ENCODE assay signal across 8 cellular contexts in genomic region chr10:23994459-23995046, GRCh38.
DNase-seq lines count a peak whose midpoint lies in the region; ATAC-seq, FAIRE-seq and TF ChIP-seq lines count a peak whose summit lies in the region.

No MANE protein-coding gene starts in this region.

- H3K36me3 ChIP-seq in DND-41 (ENCODE audit: insufficient read depth, low read length): no peaks in the 10 kb centered on the region
- H3K36me3 ChIP-seq in WERI-Rb-1: no peaks in the 10 kb centered on the region
- H3K36me3 ChIP-seq in prostate gland: no peaks in the 10 kb centered on the region

- H3K4me2 ChIP-seq in DND-41 (ENCODE audit: insufficient read depth, low read length): no peak overlapping the region

- H3K79me2 ChIP-seq in DND-41 (ENCODE audit: insufficient read depth, low read length): no peaks in the 10 kb centered on the region

- peak; percentile 53; the same call in 2 of the 3 replicates for ATAC-seq in DND-41 (ENCODE audit: insufficient read depth, low read depth)

- intact Hi-C loops in prostate gland (cut with DNase I): loop anchor here (2.0 to 5.0 kb wide), 4 partner anchors 202 to 523 kb away; no protein-coding TSS in a partner anchor

- no peak overlapping the region for H3K4me3 ChIP-seq in DND-41 (ENCODE audit: low read depth in 1 of 2, low read length in 2 of 2)
- no peak overlapping the region for H3K4me3 ChIP-seq in WERI-Rb-1 (ENCODE audit: low read depth, low read length)
- H3K4me3 ChIP-seq in prostate gland: no peak overlapping the region

- FAIRE-seq in GM19239 (lab: Jason Lieb, UNC): peak; percentile 92

- H3K9me3 ChIP-seq in DND-41 (ENCODE audit: insufficient read depth, low read length, severe bottlenecking) (no peaks in the 10 kb centered on the region), WERI-Rb-1 (ENCODE audit: severe bottlenecking) (no peaks in the 10 kb centered on the region), prostate gland (no peaks in the 10 kb centered on the region)

- DNase-seq in DND-41 (peak; percentile 53), GM19239 (ENCODE audit: insufficient read length, low spot score) (peak; percentile 29), KG1 (lab: John Stamatoyannopoulos, UW) (peak; percentile 11), WERI-Rb-1 (peak; percentile 47), globus pallidus (ENCODE audit: low spot score) (peak; percentile 46), prostate gland (ENCODE audit: low spot score) (peak; percentile 75), 8988T (no peak), NCI-H510A (lab: John Stamatoyannopoulos, UW) (no peak)

- H3K9ac ChIP-seq in DND-41 (ENCODE audit: low read depth, low read length): no peak overlapping the region

- no peak for TF ChIP-seq POLR2A in prostate gland (IDR thresholded peaks at IDR 0.05)

- WGBS in prostate gland: 35% methylated on average over 6 of the region's 6 CpGs

- no peaks in the 10 kb centered on the region for H4K20me1 ChIP-seq in DND-41 (ENCODE audit: insufficient read depth, low read length)

- H3K27me3 ChIP-seq in DND-41 (ENCODE audit: insufficient read depth, low read length, poor library complexity) (peaks cover 12% of the 10 kb centered on the region), WERI-Rb-1 (ENCODE audit: insufficient read depth, low read depth, severe bottlenecking) (no peaks in the 10 kb centered on the region), prostate gland (replicated peaks; ENCODE audit: insufficient read depth) (no peaks in the 10 kb centered on the region)

- TF ChIP-seq CTCF in DND-41 (IDR thresholded peaks at IDR 0.05; ENCODE audit: borderline replicate concordance, extremely low read depth, low read length, poor library complexity, severe bottlenecking) (peak; percentile 83), WERI-Rb-1 (IDR thresholded peaks at IDR 0.05; ENCODE audit: low read depth, low read length) (peak; percentile 72), prostate gland (IDR thresholded peaks at IDR 0.05) (peak; percentile 68 to 91 (median 87))

- no peak overlapping the region for H2AFZ ChIP-seq in DND-41 (ENCODE audit: low read depth, low read length)

- no peak overlapping the region for H3K27ac ChIP-seq in DND-41 (ENCODE audit: low read length)
- no peak overlapping the region for H3K27ac ChIP-seq in WERI-Rb-1
- H3K27ac ChIP-seq in prostate gland: no peak overlapping the region

- H3K4me1 ChIP-seq in DND-41 (ENCODE audit: insufficient read depth, low read length) (no peaks in the 10 kb centered on the region), prostate gland (replicated peaks) (no peaks in the 10 kb centered on the region)

Comparison
In these comparisons a context has a peak if more than half of its experiments do, and no peak if none do; other contexts are left out.
1. DNase-seq: peak in DND-41 (single experiment), GM19239 (single experiment), KG1 (single experiment), WERI-Rb-1 (single experiment), globus pallidus (single experiment) and prostate gland (single experiment); none in 8988T (single experiment) and NCI-H510A (single experiment).
2. Peak in every context shown above with its lines, with median percentiles within 50 percentile points of each other: CTCF ChIP-seq.